Comparison of ENCODE assay signal across 39 cellular contexts in genomic region chr6:138389551-138389950, GRCh38. TPM values are rescaled to one million over a fixed set of nuclear protein-coding genes. Genes with fewer than 3 reads are reported as not detected.
"Had no signal": no experiment of that assay in that cellular context is flagged by ENCODE, and none has a peak within 500 bp of the region (broad histone marks: within the 10 kb centered on the region; RNA-seq: fewer than 3 reads in every experiment).

No MANE protein-coding gene starts in this region.

- DNase-seq: activated CD4-positive, alpha-beta memory T cell treated with anti-CD3 and anti-CD28 coated beads for 36 hours; activated CD4-positive, alpha-beta T cell treated with anti-CD3 and anti-CD28 coated beads for 36 hours; activated CD4-positive, alpha-beta T cell treated with anti-CD3 and anti-CD28 coated beads, Interleukin-2, amount 10 ng/mL, durations not matched to agents 24 days and 14 days; activated CD4-positive, CD25-positive, alpha-beta regulatory T cell; activated CD4-positive, CD25-positive, alpha-beta regulatory T cell treated with anti-CD3 and anti-CD28 coated beads, Interleukin-2, amount 50 U/mL, for 72 hours; activated CD8-positive, alpha-beta memory T cell treated with anti-CD3 and anti-CD28 coated beads, Interleukin-2, amount 10 ng/mL, durations not matched to agents 7 days and 5 days; activated CD8-positive, alpha-beta memory T cell treated with anti-CD3 and anti-CD28 coated beads, Interleukin-2, amount 50 U/mL, for 4 hours; activated CD8-positive, alpha-beta T cell treated with anti-CD3 and anti-CD28 coated beads, Interleukin-2, amount 10 ng/mL, durations not matched to agents 7 days and 5 days; activated effector memory CD4-positive, alpha-beta T cell treated with anti-CD3 and anti-CD28 coated beads, Interleukin-2, amount 50 U/mL, for 16 hours; activated naive CD4-positive, alpha-beta T cell treated with anti-CD3 and anti-CD28 coated beads for 36 hours; activated naive CD8-positive, alpha-beta T cell treated with anti-CD3 and anti-CD28 coated beads, Interleukin-2, amount 10 ng/mL, durations not matched to agents 7 days and 5 days; activated T-cell treated with anti-CD3 and anti-CD28 coated beads, Interleukin-2, amount 50 U/mL, for 1 hour; activated T-cell treated with anti-CD3 and anti-CD28 coated beads, Interleukin-2, amount 50 U/mL, for 48 hours; dermis blood vessel endothelial cell; effector CD4-positive, alpha-beta T cell; effector memory CD8-positive, alpha-beta T cell; erythroblast; esophagus squamous epithelium; foreskin melanocyte; heart right ventricle; T-cell; T-helper 9 cell had no signal

- H3K4me3 Mint-ChIP-seq: activated CD4-positive, alpha-beta memory T cell treated with anti-CD3 and anti-CD28 coated beads for 36 hours; activated CD4-positive, alpha-beta T cell treated with anti-CD3 and anti-CD28 coated beads for 36 hours; activated CD4-positive, alpha-beta T cell treated with anti-CD3 and anti-CD28 coated beads, Interleukin-2, amount 10 ng/mL, durations not matched to agents 24 days and 14 days; activated CD8-positive, alpha-beta memory T cell treated with anti-CD3 and anti-CD28 coated beads, Interleukin-2, amount 10 ng/mL, durations not matched to agents 7 days and 5 days; activated CD8-positive, alpha-beta T cell treated with anti-CD3 and anti-CD28 coated beads, Interleukin-2, amount 10 ng/mL, durations not matched to agents 7 days and 5 days; activated naive CD4-positive, alpha-beta T cell treated with anti-CD3 and anti-CD28 coated beads for 36 hours; activated naive CD4-positive, alpha-beta T cell treated with anti-CD3 and anti-CD28 coated beads, Interleukin-2, amount 50 U/mL, for 24 hours; activated naive CD8-positive, alpha-beta T cell treated with anti-CD3 and anti-CD28 coated beads, Interleukin-2, amount 10 ng/mL, durations not matched to agents 7 days and 5 days; activated T-helper 1 cell treated with anti-CD3 and anti-CD28 coated beads, Interleukin-12 subunit alpha, Interleukin-12 subunit beta, Interleukin-2, Interleukin-4 antibody, amounts not matched to agents 30 ng/mL and 10 ng/mL and 1 ng/mL, durations not matched to agents 14 hours and 24 hours and 36 hours; brain; central memory CD8-positive, alpha-beta T cell; effector memory CD8-positive, alpha-beta T cell; T-cell; T-helper 1 cell treated with Interleukin-12 subunit alpha and Interleukin-12 subunit beta and Interleukin-4 antibody, amounts not matched to agents 30 μg/mL and 1 μg/mL, for 36 hours had no signal

- H3K9me3 Mint-ChIP-seq: activated CD4-positive, alpha-beta memory T cell treated with anti-CD3 and anti-CD28 coated beads for 36 hours; activated naive CD4-positive, alpha-beta T cell treated with anti-CD3 and anti-CD28 coated beads for 36 hours; activated naive CD4-positive, alpha-beta T cell treated with anti-CD3 and anti-CD28 coated beads, Interleukin-2, amount 50 U/mL, for 24 hours; activated naive CD8-positive, alpha-beta T cell treated with anti-CD3 and anti-CD28 coated beads, Interleukin-2, amount 10 ng/mL, durations not matched to agents 7 days and 5 days; activated T-helper 1 cell treated with anti-CD3 and anti-CD28 coated beads, Interleukin-12 subunit alpha, Interleukin-12 subunit beta, Interleukin-2, Interleukin-4 antibody, amounts not matched to agents 30 ng/mL and 10 ng/mL and 1 ng/mL, durations not matched to agents 14 hours and 24 hours and 36 hours; brain; central memory CD8-positive, alpha-beta T cell; effector memory CD8-positive, alpha-beta T cell; T-cell; T-helper 1 cell treated with Interleukin-12 subunit alpha and Interleukin-12 subunit beta and Interleukin-4 antibody, amounts not matched to agents 30 μg/mL and 1 μg/mL, for 36 hours had no signal

- H3K27ac Mint-ChIP-seq: activated CD4-positive, alpha-beta memory T cell treated with anti-CD3 and anti-CD28 coated beads for 36 hours; activated CD4-positive, alpha-beta T cell treated with anti-CD3 and anti-CD28 coated beads for 36 hours; activated CD4-positive, alpha-beta T cell treated with anti-CD3 and anti-CD28 coated beads, Interleukin-2, amount 10 ng/mL, durations not matched to agents 24 days and 14 days; activated CD8-positive, alpha-beta memory T cell treated with anti-CD3 and anti-CD28 coated beads, Interleukin-2, amount 10 ng/mL, durations not matched to agents 7 days and 5 days; activated CD8-positive, alpha-beta T cell treated with anti-CD3 and anti-CD28 coated beads, Interleukin-2, amount 10 ng/mL, durations not matched to agents 7 days and 5 days; activated naive CD4-positive, alpha-beta T cell treated with anti-CD3 and anti-CD28 coated beads for 36 hours; activated naive CD4-positive, alpha-beta T cell treated with anti-CD3 and anti-CD28 coated beads, Interleukin-2, amount 50 U/mL, for 24 hours; activated naive CD8-positive, alpha-beta T cell treated with anti-CD3 and anti-CD28 coated beads, Interleukin-2, amount 10 ng/mL, durations not matched to agents 7 days and 5 days; activated T-helper 1 cell treated with anti-CD3 and anti-CD28 coated beads, Interleukin-12 subunit alpha, Interleukin-12 subunit beta, Interleukin-2, Interleukin-4 antibody, amounts not matched to agents 30 ng/mL and 10 ng/mL and 1 ng/mL, durations not matched to agents 14 hours and 24 hours and 36 hours; brain; effector memory CD8-positive, alpha-beta T cell; T-cell; T-helper 1 cell treated with Interleukin-12 subunit alpha and Interleukin-12 subunit beta and Interleukin-4 antibody, amounts not matched to agents 30 μg/mL and 1 μg/mL, for 36 hours had no signal

- H3K36me3 Mint-ChIP-seq: activated CD4-positive, alpha-beta memory T cell treated with anti-CD3 and anti-CD28 coated beads for 36 hours; activated CD8-positive, alpha-beta memory T cell treated with anti-CD3 and anti-CD28 coated beads, Interleukin-2, amount 10 ng/mL, durations not matched to agents 7 days and 5 days; activated naive CD4-positive, alpha-beta T cell treated with anti-CD3 and anti-CD28 coated beads, Interleukin-2, amount 50 U/mL, for 24 hours; activated naive CD8-positive, alpha-beta T cell treated with anti-CD3 and anti-CD28 coated beads, Interleukin-2, amount 10 ng/mL, durations not matched to agents 7 days and 5 days; brain; T-cell had no signal

- H3K4me1 Mint-ChIP-seq: activated CD4-positive, alpha-beta T cell treated with anti-CD3 and anti-CD28 coated beads for 36 hours; activated naive CD4-positive, alpha-beta T cell treated with anti-CD3 and anti-CD28 coated beads, Interleukin-2, amount 50 U/mL, for 24 hours; brain; central memory CD8-positive, alpha-beta T cell; T-cell had no signal

- H3K4me3 ChIP-seq: ascending aorta, coronary artery, esophagus squamous epithelium, gastroesophageal sphincter, heart right ventricle had no signal

- H3K27ac ChIP-seq: ascending aorta, coronary artery, esophagus squamous epithelium, gastroesophageal sphincter, heart right ventricle had no signal

RNA-seq across cellular contexts. Expression of gene SMIM28, which starts 11.8 kb away (rescaled TPM):
- total RNA-seq: activated CD4-positive, alpha-beta memory T cell treated with anti-CD3 and anti-CD28 coated beads for 36 hours; activated CD4-positive, alpha-beta T cell treated with anti-CD3 and anti-CD28 coated beads for 36 hours; activated CD4-positive, alpha-beta T cell treated with anti-CD3 and anti-CD28 coated beads, Interleukin-2, amount 10 ng/mL, durations not matched to agents 24 days and 14 days; activated CD8-positive, alpha-beta memory T cell treated with anti-CD3 and anti-CD28 coated beads for 36 hours; activated CD8-positive, alpha-beta memory T cell treated with anti-CD3 and anti-CD28 coated beads, Interleukin-2, amount 10 ng/mL, durations not matched to agents 7 days and 5 days; activated CD8-positive, alpha-beta T cell treated with anti-CD3 and anti-CD28 coated beads, Interleukin-2, amount 10 ng/mL, durations not matched to agents 7 days and 5 days; activated naive CD4-positive, alpha-beta T cell treated with anti-CD3 and anti-CD28 coated beads for 36 hours; activated naive CD8-positive, alpha-beta T cell treated with anti-CD3 and anti-CD28 coated beads, Interleukin-2, amount 10 ng/mL, durations not matched to agents 7 days and 5 days; activated T-helper 1 cell treated with anti-CD3 and anti-CD28 coated beads, Interleukin-12 subunit alpha, Interleukin-12 subunit beta, Interleukin-2, Interleukin-4 antibody, amounts not matched to agents 30 ng/mL and 10 ng/mL and 1 ng/mL, durations not matched to agents 14 hours and 24 hours and 36 hours; activated T-helper 2 cell treated with anti-CD3 and anti-CD28 coated beads, Interferon-gamma antibody, Interleukin-2, Interleukin-4, amounts not matched to agents 10 μg/mL and 5 μg/mL and 100 μg/mL, durations not matched to agents 14 hours and 24 hours and 36 hours; ascending aorta; bronchial epithelial cell; cardiac septum; cerebellum; dermis blood vessel endothelial cell; esophagus squamous epithelium; fibroblast of lung; fibroblast of villous mesenchyme; glomerular endothelial cell; heart right ventricle; T-cell; T-helper 2 cell treated with Interferon-gamma antibody and Interleukin-4, amounts not matched to agents 100 ng/mL and 5 ng/mL, for 36 hours had no signal
